29 cellular contexts compared by ENCODE assay signal in genomic region chr5:165360366-165361142, GRCh38.
A peak's percentile ranks its signal among the peaks of the same experiment; 100 is the strongest.
DNase-seq lines count a peak whose midpoint lies in the region; TF ChIP-seq lines count a peak whose summit lies in the region.
"Had no signal": no experiment of that assay in that cellular context is flagged by ENCODE, and none has a peak within 500 bp of the region (broad histone marks: within the 10 kb centered on the region; RNA-seq: fewer than 3 reads in every experiment).

No MANE protein-coding gene starts in this region.

- no peaks in the 10 kb centered on the region for H3K9me2 ChIP-seq in neural cell (ENCODE audit: insufficient read depth, low read length)

- no peak overlapping the region for H3K4me2 ChIP-seq in neural cell (ENCODE audit: low read length)
- H3K4me2 ChIP-seq: GM23338, KMS-11, PC-9 had no signal

- TF ChIP-seq CTCF in neural cell (IDR thresholded peaks at IDR 0.05; ENCODE audit: poor library complexity, severe bottlenecking) (no peak), breast epithelium (IDR thresholded peaks at IDR 0.05) (no peak)

- H3K4me3 ChIP-seq in neural cell (ENCODE audit: low read length) (peak overlapping the region; percentile 4), breast epithelium (no peak overlapping the region)
- H3K4me3 ChIP-seq: GM23338, HAP-1, PC-9, SJCRH30 had no signal

- H3K27ac ChIP-seq in neural cell (ENCODE audit: low read length) (no peak overlapping the region), breast epithelium (no peak overlapping the region)
- H3K27ac ChIP-seq: KMS-11, PC-9, SJCRH30 had no signal

- TF ChIP-seq EP300 in neural cell (conservative IDR thresholded peaks at IDR 0.05; ENCODE audit: poor library complexity, severe bottlenecking), result peak; percentile 56

- no peaks in the 10 kb centered on the region for H4K20me1 ChIP-seq in neural cell (ENCODE audit: insufficient read depth)

- no peaks in the 10 kb centered on the region for H3F3A ChIP-seq in neural cell (ENCODE audit: insufficient read depth, low read length, poor library complexity, severe bottlenecking)

- DNase-seq in NCI-H446 treated with DMSO at 0.1 percent for 48 hours (lab: John Stamatoyannopoulos, UW), result peak; percentile 19
- no peak for DNase-seq in NCI-H446 (lab: John Stamatoyannopoulos, UW)
- DNase-seq in NCI-H1417 treated with DMSO at 0.1 percent for 48 hours (lab: John Stamatoyannopoulos, UW), result peak; percentile 56
- peak; percentile 98 for DNase-seq in NCI-H524 treated with DMSO at 0.1 percent for 48 hours (lab: John Stamatoyannopoulos, UW)
- no peak for DNase-seq in breast epithelium (ENCODE audit: low spot score in 2 of 2)
- no peak for DNase-seq in NCI-H526 treated with DMSO at 0.1 percent for 48 hours (lab: John Stamatoyannopoulos, UW)
- no peak for DNase-seq in AG20443 (ENCODE audit: low spot score)
- DNase-seq: 8988T; ACHN; C1 segment of cervical spinal cord; CD4-positive, alpha-beta memory T cell; COR-L47; DMS 273 treated with DMSO at 0.1 percent for 48 hours; DMS79; GF-D8; HFFc6; IMR-90; NCI-H1105; NCI-H1694; NCI-H2029 treated with DMSO at 0.1 percent for 48 hours; NCI-H226; PC-9; SJCRH30; T-helper 17 cell; T1000 had no signal

- no peak for TF ChIP-seq POLR2A in breast epithelium (IDR thresholded peaks at IDR 0.05)

- intact Hi-C loops in breast epithelium (cut with DNase I; ENCODE audit: low total_unique reads), result no loop called here

- H3K79me2 ChIP-seq in neural cell (replicated peaks; ENCODE audit: insufficient read depth, low read length), result no peaks in the 10 kb centered on the region

- H3K4me1 ChIP-seq in breast epithelium, result no peaks in the 10 kb centered on the region
- H3K4me1 ChIP-seq: HAP-1, SJCRH30 had no signal

- no peak for TF ChIP-seq RAD21 in neural cell (conservative IDR thresholded peaks at IDR 0.05)

- H2AFZ ChIP-seq in neural cell (ENCODE audit: low read depth, low read length), result no peak overlapping the region
- H2AFZ ChIP-seq: GM23338, PC-9 had no signal

- H3K27me3 ChIP-seq in neural cell (ENCODE audit: insufficient read depth, low read depth, low read length) (no peaks in the 10 kb centered on the region), breast epithelium (no peaks in the 10 kb centered on the region)
- H3K27me3 ChIP-seq: SJCRH30 had no signal

- H3K36me3 ChIP-seq in neural cell (ENCODE audit: insufficient read depth, low read length), result no peaks in the 10 kb centered on the region
- H3K36me3 ChIP-seq in breast epithelium, result no peaks in the 10 kb centered on the region
- H3K36me3 ChIP-seq: HAP-1, SJCRH30 had no signal

- no peak overlapping the region for H3K9ac ChIP-seq in neural cell (ENCODE audit: low read length)
- H3K9ac ChIP-seq: KMS-11 had no signal

- no peaks in the 10 kb centered on the region for H3K9me3 ChIP-seq in neural cell (ENCODE audit: low read length)
- H3K9me3 ChIP-seq in breast epithelium, result no peaks in the 10 kb centered on the region
- H3K9me3 ChIP-seq: HAP-1, SJCRH30 had no signal

TF ChIP-seq in neural cell, 6 proteins besides CTCF, POLR2A, EP300 and RAD21:
- TF ChIP-seq POLR2AphosphoS5 (IDR thresholded peaks at IDR 0.05) (peak; percentile 88), EZH2 (IDR thresholded peaks at IDR 0.05; ENCODE audit: borderline replicate concordance, insufficient read depth, low read length, poor library complexity, severe bottlenecking) (no peak)

Comparison
In these comparisons a context has a peak if more than half of its experiments do, and no peak if none do; other contexts are left out.
1. DNase-seq: peak in NCI-H446 treated with DMSO at 0.1 percent for 48 hours (single experiment), NCI-H1417 treated with DMSO at 0.1 percent for 48 hours (single experiment) and NCI-H524 treated with DMSO at 0.1 percent for 48 hours (single experiment); none in NCI-H446 (0 of 2), breast epithelium (0 of 2), NCI-H526 treated with DMSO at 0.1 percent for 48 hours (single experiment) and AG20443 (single experiment).